Comparison of ENCODE assay signal across 8 cellular contexts in genomic region chr1:202873026-202873425, GRCh38.
"Had no signal": no experiment of that assay in that cellular context is flagged by ENCODE, and none has a peak within 500 bp of the region (broad histone marks: within the 10 kb centered on the region; RNA-seq: fewer than 3 reads in every experiment).

No MANE protein-coding gene starts in this region.

- DNase-seq: GM23248, GOT3, H7, HFFc6 had no signal

- H3K9me3 ChIP-seq: HAP-1 had no signal

- H3K9ac ChIP-seq: GM23248 had no signal

- H3K36me3 Mint-ChIP-seq: IgD-negative memory B cell had no signal

- H3K27ac Mint-ChIP-seq: HFFc6, IgD-negative memory B cell had no signal

- H3K4me1 ChIP-seq: HAP-1 had no signal

- H3K9me3 Mint-ChIP-seq: HFFc6, IgD-negative memory B cell had no signal

- ATAC-seq: HCT116 had no signal

- H2AFZ ChIP-seq: GM23248 had no signal

- H3K4me3 ChIP-seq: GM23248, HAP-1 had no signal

- H3K36me3 ChIP-seq: HAP-1 had no signal

- H3K4me3 Mint-ChIP-seq: HFFc6, IgD-negative memory B cell had no signal

- H3K27ac ChIP-seq: GM23248, HL-60 had no signal
